In genomic region chrX:1624861-1625215, GRCh38 we compare ENCODE assay signal across 12 cellular contexts. TPM values are rescaled to one million over a fixed set of nuclear protein-coding genes. Genes with fewer than 3 reads are reported as not detected.
DNase-seq lines count a peak whose midpoint lies in the region; ATAC-seq lines count a peak whose summit lies in the region.
"Not testable (repeated sequence)": the region's sequence is repeated elsewhere in the genome, so short reads cannot be mapped to it uniquely, and the experiment has no call there.
"Had no signal": no experiment of that assay in that cellular context is flagged by ENCODE, and none has a peak within 500 bp of the region (broad histone marks: within the 10 kb centered on the region; RNA-seq: fewer than 3 reads in every experiment).

No MANE protein-coding gene starts in this region.

- H3K14ac ChIP-seq in trophoblast cell (ENCODE audit: low read length), result not testable (repeated sequence)

- H3K4me3 ChIP-seq in trophoblast cell (ENCODE audit: low read depth, low read length), result not testable (repeated sequence)

- not testable (repeated sequence) for H3K4me1 ChIP-seq in trophoblast cell (ENCODE audit: control insufficient read depth in 1 of 2, insufficient read depth in 2 of 2, low read length in 2 of 2)

- not testable (repeated sequence) for H3K4me3 Mint-ChIP-seq in activated CD4-positive, alpha-beta memory T cell treated with anti-CD3 and anti-CD28 coated beads for 36 hours; stimulated activated memory B cell treated with anti-CD40 and anti-IgM and Interleukin-4, amounts not matched to agents 10 μg/mL and 1 μg/mL and 100 μg/mL, for 72 hours; stimulated activated naive CD8-positive, alpha-beta T cell treated with anti-CD3 and anti-CD28 coated beads, Interleukin-15, amount 100 ng/mL, for 72 hours
- H3K4me3 Mint-ChIP-seq in activated T-helper 17 cell treated with anti-CD3 and anti-CD28 coated beads, Interleukin-2, amount 50 U/mL, for 72 hours, result peak overlapping the region; percentile 48

- H2BK120ac ChIP-seq in trophoblast cell (ENCODE audit: insufficient read depth, low read length, poor library complexity), result not testable (repeated sequence)

- not testable (repeated sequence) for H3K79me1 ChIP-seq in trophoblast cell (ENCODE audit: low read length)

- H3K36me3 Mint-ChIP-seq in activated CD4-positive, alpha-beta memory T cell treated with anti-CD3 and anti-CD28 coated beads for 36 hours; activated T-helper 17 cell treated with anti-CD3 and anti-CD28 coated beads, Interleukin-2, amount 50 U/mL, for 72 hours (ENCODE audit: low read depth); stimulated activated memory B cell treated with anti-CD40 and anti-IgM and Interleukin-4, amounts not matched to agents 10 μg/mL and 1 μg/mL and 100 μg/mL, for 72 hours: not testable (repeated sequence)

- H2AK5ac ChIP-seq in trophoblast cell (ENCODE audit: low read length), result not testable (repeated sequence)

- H3K9me3 ChIP-seq in trophoblast cell (ENCODE audit: insufficient read depth, low read depth, low read length), result not testable (repeated sequence)

- H3K36me3 ChIP-seq in trophoblast cell (ENCODE audit: control insufficient read depth in 1 of 2, insufficient read depth in 2 of 2, low read length in 2 of 2), result not testable (repeated sequence)

- H3K9ac ChIP-seq in trophoblast cell (ENCODE audit: low read length), result not testable (repeated sequence)

- POLR2A ChIA-PET in activated CD4-positive, alpha-beta memory T cell treated with anti-CD3 and anti-CD28 coated beads for 36 hours (lab: Charles Lee), result not testable (repeated sequence)

- H3K27me3 Mint-ChIP-seq in activated CD4-positive, alpha-beta memory T cell treated with anti-CD3 and anti-CD28 coated beads for 36 hours; activated T-helper 17 cell treated with anti-CD3 and anti-CD28 coated beads, Interleukin-2, amount 50 U/mL, for 72 hours; stimulated activated memory B cell treated with anti-CD40 and anti-IgM and Interleukin-4, amounts not matched to agents 10 μg/mL and 1 μg/mL and 100 μg/mL, for 72 hours; stimulated activated naive CD8-positive, alpha-beta T cell treated with anti-CD3 and anti-CD28 coated beads, Interleukin-15, amount 100 ng/mL, for 72 hours: not testable (repeated sequence)

- not testable (repeated sequence) for H3K27me3 ChIP-seq in trophoblast cell (ENCODE audit: insufficient read depth, low read length)

- H2BK5ac ChIP-seq in trophoblast cell (ENCODE audit: low read depth, low read length, poor library complexity), result not testable (repeated sequence)

- ATAC-seq in activated T-helper 17 cell treated with anti-CD3 and anti-CD28 coated beads, Interleukin-2, amount 50 U/mL, for 72 hours (replicated peaks), result peak; percentile 64
- not testable (repeated sequence) for ATAC-seq in stimulated activated memory B cell treated with anti-CD40 and anti-IgM and Interleukin-4, amounts not matched to agents 10 μg/mL and 1 μg/mL and 100 μg/mL, for 72 hours
- ATAC-seq in stimulated activated naive CD8-positive, alpha-beta T cell treated with anti-CD3 and anti-CD28 coated beads, Interleukin-15, amount 100 ng/mL, for 72 hours, result peak; percentile 65

- H3K79me2 ChIP-seq in trophoblast cell (ENCODE audit: control insufficient read depth, insufficient read depth, low read length, poor library complexity), result not testable (repeated sequence)

- H4K8ac ChIP-seq in trophoblast cell (ENCODE audit: low read depth, low read length), result not testable (repeated sequence)

- intact Hi-C loops in activated CD4-positive, alpha-beta memory T cell treated with anti-CD3 and anti-CD28 coated beads for 36 hours (cut with micrococcal nuclease), result not testable (repeated sequence)

- H3K9me3 Mint-ChIP-seq in activated CD4-positive, alpha-beta memory T cell treated with anti-CD3 and anti-CD28 coated beads for 36 hours; activated T-helper 17 cell treated with anti-CD3 and anti-CD28 coated beads, Interleukin-2, amount 50 U/mL, for 72 hours; stimulated activated memory B cell treated with anti-CD40 and anti-IgM and Interleukin-4, amounts not matched to agents 10 μg/mL and 1 μg/mL and 100 μg/mL, for 72 hours; stimulated activated naive CD8-positive, alpha-beta T cell treated with anti-CD3 and anti-CD28 coated beads, Interleukin-15, amount 100 ng/mL, for 72 hours: not testable (repeated sequence)

- not testable (repeated sequence) for H3K4ac ChIP-seq in trophoblast cell (ENCODE audit: low read depth, low read length)

- H4K12ac ChIP-seq in trophoblast cell (ENCODE audit: low read depth, low read length), result not testable (repeated sequence)

- CTCF ChIA-PET in activated CD4-positive, alpha-beta memory T cell treated with anti-CD3 and anti-CD28 coated beads for 36 hours (lab: Charles Lee), result not testable (repeated sequence)

- not testable (repeated sequence) for H3K27ac Mint-ChIP-seq in activated CD4-positive, alpha-beta memory T cell treated with anti-CD3 and anti-CD28 coated beads for 36 hours; stimulated activated naive CD8-positive, alpha-beta T cell treated with anti-CD3 and anti-CD28 coated beads, Interleukin-15, amount 100 ng/mL, for 72 hours
- peak overlapping the region; percentile 61 for H3K27ac Mint-ChIP-seq in activated T-helper 17 cell treated with anti-CD3 and anti-CD28 coated beads, Interleukin-2, amount 50 U/mL, for 72 hours
- H3K27ac Mint-ChIP-seq in stimulated activated memory B cell treated with anti-CD40 and anti-IgM and Interleukin-4, amounts not matched to agents 10 μg/mL and 1 μg/mL and 100 μg/mL, for 72 hours, result peak overlapping the region; percentile 53

- H2AFZ ChIP-seq in trophoblast cell (ENCODE audit: insufficient read depth, low read length, poor library complexity), result not testable (repeated sequence)

- no CpG with 5 or more reads among the region's 7 CpGs for WGBS in trophoblast cell (ENCODE audit: extremely low coverage, insufficient coverage, insufficient read length)

- not testable (repeated sequence) for H3K4me2 ChIP-seq in trophoblast cell (ENCODE audit: low read length)

- DNase-seq in activated CD4-positive, alpha-beta memory T cell treated with anti-CD3 and anti-CD28 coated beads for 36 hours, result peak; percentile 19
- peak; percentile 15 to 38 for DNase-seq in trophoblast cell
- not testable (repeated sequence) for DNase-seq in stimulated activated naive CD8-positive, alpha-beta T cell treated with anti-CD3 and anti-CD28 coated beads, Interleukin-15, amount 100 ng/mL, for 72 hours

- not testable (repeated sequence) for H4K91ac ChIP-seq in trophoblast cell (ENCODE audit: low read depth, low read length)

- not testable (repeated sequence) for H3K27ac ChIP-seq in trophoblast cell (ENCODE audit: low read depth, low read length)

- not testable (repeated sequence) for H3K18ac ChIP-seq in trophoblast cell (ENCODE audit: low read length)

- H3K4me1 Mint-ChIP-seq in activated CD4-positive, alpha-beta memory T cell treated with anti-CD3 and anti-CD28 coated beads for 36 hours (ENCODE audit: low read depth), result peaks cover 13% of the 10 kb centered on the region
- H3K4me1 Mint-ChIP-seq in activated T-helper 17 cell treated with anti-CD3 and anti-CD28 coated beads, Interleukin-2, amount 50 U/mL, for 72 hours, result not testable (repeated sequence)
- H3K4me1 Mint-ChIP-seq in stimulated activated memory B cell treated with anti-CD40 and anti-IgM and Interleukin-4, amounts not matched to agents 10 μg/mL and 1 μg/mL and 100 μg/mL, for 72 hours, result peaks cover 37% of the 10 kb centered on the region
- peaks cover 25% of the 10 kb centered on the region for H3K4me1 Mint-ChIP-seq in stimulated activated naive CD8-positive, alpha-beta T cell treated with anti-CD3 and anti-CD28 coated beads, Interleukin-15, amount 100 ng/mL, for 72 hours

- not testable (repeated sequence) for H3K23ac ChIP-seq in trophoblast cell (ENCODE audit: low read length)

- not testable (repeated sequence) for H2BK12ac ChIP-seq in trophoblast cell (ENCODE audit: low read length)

RNA-seq across cellular contexts. Expression of gene ASMT, which starts 10.0 kb away (rescaled TPM):
- 1 to 10 TPM in 1 of 2 experiments, under 1 TPM in 1; 0.52 to 1.1 TPM for total RNA-seq in activated CD4-positive, alpha-beta memory T cell treated with anti-CD3 and anti-CD28 coated beads for 36 hours
- total RNA-seq in activated T-helper 17 cell treated with anti-CD3 and anti-CD28 coated beads, Interleukin-2, amount 50 U/mL, for 72 hours, result 1 to 10 TPM; 2.0 to 8.9 TPM
- 0.15 and 0.18 TPM in 2 replicates for polyA plus RNA-seq in trophoblast cell (2013)
- total RNA-seq: A673; CD4-positive, alpha-beta memory T cell; CD4-positive, CD25-positive, alpha-beta regulatory T cell; Daoy; G401 had no signal
- polyA plus RNA-seq: AG04450, CD14-positive monocyte had no signal

RNA-seq across cellular contexts. Expression of gene AKAP17A, which starts 33.4 kb away (rescaled TPM):
- total RNA-seq in activated CD4-positive, alpha-beta memory T cell treated with anti-CD3 and anti-CD28 coated beads for 36 hours, result 10 to 100 TPM; 59.4 to 62.9 TPM
- 10 to 100 TPM; 54.3 to 79.4 TPM for total RNA-seq in activated T-helper 17 cell treated with anti-CD3 and anti-CD28 coated beads, Interleukin-2, amount 50 U/mL, for 72 hours
- polyA plus RNA-seq in trophoblast cell (2013), result 62.7 and 64.0 TPM in 2 replicates
